ENCODE assay signal across 8 cellular contexts in genomic region chr11:36376888-36377758, GRCh38.
DNase-seq lines count a peak whose midpoint lies in the region; ATAC-seq and TF ChIP-seq lines count a peak whose summit lies in the region.

No MANE protein-coding gene starts in this region.

- H3K4me3 Mint-ChIP-seq in CD4-positive, alpha-beta T cell: peak overlapping the region; percentile 91

- peak overlapping the region; percentile 86 for H3K27ac Mint-ChIP-seq in CD4-positive, alpha-beta T cell

- no peaks in the 10 kb centered on the region for H3K9me3 ChIP-seq in CD4-positive, alpha-beta T cell (ENCODE audit: control insufficient read depth, low read length)
- H3K9me3 ChIP-seq in NT2/D1 (ENCODE audit: insufficient read depth, low read length) (peaks cover 3% of the 10 kb centered on the region; the same call in 1 of the 2 replicates), ovary (no peaks in the 10 kb centered on the region)

- peak; percentile 66 for ATAC-seq in CD4-positive, alpha-beta T cell (ENCODE audit: poor library complexity)
- ATAC-seq in GM21825 (IDR thresholded peaks at IDR 0.05; ENCODE audit: unreplicated experiment) (peak; percentile 58), Right ventricle myocardium superior (ENCODE audit: poor library complexity) (peak; percentile 87), GM18861 (IDR thresholded peaks at IDR 0.05; ENCODE audit: unreplicated experiment) (no peak)

- peak; percentile 42 for TF ChIP-seq CTCF in CD4-positive, alpha-beta T cell (IDR thresholded peaks at IDR 0.05)
- TF ChIP-seq CTCF in ovary (IDR thresholded peaks at IDR 0.05): peak; percentile 24 to 67 (median 61)

- peaks cover 39% of the 10 kb centered on the region for H3K4me1 Mint-ChIP-seq in CD4-positive, alpha-beta T cell (ENCODE audit: low read depth)

- peak; percentile 13 for TF ChIP-seq POLR2A in ovary (IDR thresholded peaks at IDR 0.05)

- no peaks in the 10 kb centered on the region for H3K36me3 Mint-ChIP-seq in CD4-positive, alpha-beta T cell (ENCODE audit: low read depth)

- peak overlapping the region; percentile 78 for H3K9ac ChIP-seq in NT2/D1 (ENCODE audit: insufficient read length, low read depth)

- WGBS in ovary, 3 donors: 0 to 1% (median 1%) methylated on average over 67 to 68 of the region's 68 CpGs

- H3K27ac ChIP-seq in CD4-positive, alpha-beta T cell (ENCODE audit: low read depth, low read length): peak overlapping the region; percentile 46
- peak overlapping the region; percentile 5 to 23 for H3K27ac ChIP-seq in ovary

- DNase-seq in CD4-positive, alpha-beta T cell: peak; percentile 14 to 44 (median 26)
- DNase-seq in NT2/D1 (ENCODE audit: low read depth, low spot score) (peak; percentile 49), activated gamma-delta T cell treated with Interleukin-2 at 50 U/mL for 16 hours (peak; percentile 37), Right ventricle myocardium superior (peak; percentile 72), ovary (peak; percentile 34 to 78 (median 58)), HUDEP-2 (lab: John Stamatoyannopoulos, UW; ENCODE audit: unreplicated experiment in 76 of 76) (no peak)

- H3K4me1 ChIP-seq in NT2/D1 (ENCODE audit: insufficient read depth, insufficient read length) (peaks cover 3% of the 10 kb centered on the region), ovary (ENCODE audit: insufficient read depth) (peaks cover 6% of the 10 kb centered on the region)

- POLR2A ChIA-PET in CD4-positive, alpha-beta T cell (lab: Charles Lee): interaction anchor here (1.0 to 3.7 kb wide), 6 partner anchors 13 to 75 kb away, joined by 3 to 18 read pairs (median 8); no protein-coding TSS in a partner anchor

- no peaks in the 10 kb centered on the region for H3K9me3 Mint-ChIP-seq in CD4-positive, alpha-beta T cell

- intact Hi-C loops in CD4-positive, alpha-beta T cell (cut with DNase I, micrococcal nuclease): no loop called here
- intact Hi-C loops in Right ventricle myocardium superior (cut with DNase I) (no loop called here), ovary (cut with DNase I) (loop anchor here in 1 of 4 donors (10.0 kb wide), 1 partner anchor 78 kb away; no protein-coding TSS in a partner anchor)

- CTCF ChIA-PET in CD4-positive, alpha-beta T cell (lab: Charles Lee): interaction anchor here (0.9 to 3.5 kb wide), 9 partner anchors 8 to 133 kb away, joined by 3 to 20 read pairs (median 5); partner anchors contain the start of gene TRAF6

- no peak for TF ChIP-seq EP300 in ovary (IDR thresholded peaks at IDR 0.05)

- peak overlapping the region; percentile 78 for H3K4me3 ChIP-seq in NT2/D1 (ENCODE audit: insufficient read length, low read depth)
- H3K4me3 ChIP-seq in ovary: peak overlapping the region; percentile 54

- peaks cover 60% of the 10 kb centered on the region for H3K27me3 Mint-ChIP-seq in CD4-positive, alpha-beta T cell

- H3K36me3 ChIP-seq in NT2/D1 (ENCODE audit: insufficient read depth, insufficient read length, low read length) (peaks cover 22% of the 10 kb centered on the region), ovary (no peaks in the 10 kb centered on the region)

- H3K27me3 ChIP-seq in CD4-positive, alpha-beta T cell (ENCODE audit: control insufficient read depth, insufficient read depth, low read length): peaks cover 28% of the 10 kb centered on the region
- H3K27me3 ChIP-seq in NT2/D1 (ENCODE audit: insufficient read depth, insufficient read length): peaks cover 55% of the 10 kb centered on the region
- no peaks in the 10 kb centered on the region for H3K27me3 ChIP-seq in ovary

Comparison
In these comparisons a context has a peak if more than half of its experiments do, and no peak if none do; other contexts are left out.
1. DNase-seq: peak in CD4-positive, alpha-beta T cell (10 of 10), NT2/D1 (single experiment), activated gamma-delta T cell treated with Interleukin-2 at 50 U/mL for 16 hours (single experiment), Right ventricle myocardium superior (single experiment) and ovary (5 of 5); none in HUDEP-2 (0 of 76).